ENCODE assay signal across 9 cellular contexts in the genomic region with DNA sequence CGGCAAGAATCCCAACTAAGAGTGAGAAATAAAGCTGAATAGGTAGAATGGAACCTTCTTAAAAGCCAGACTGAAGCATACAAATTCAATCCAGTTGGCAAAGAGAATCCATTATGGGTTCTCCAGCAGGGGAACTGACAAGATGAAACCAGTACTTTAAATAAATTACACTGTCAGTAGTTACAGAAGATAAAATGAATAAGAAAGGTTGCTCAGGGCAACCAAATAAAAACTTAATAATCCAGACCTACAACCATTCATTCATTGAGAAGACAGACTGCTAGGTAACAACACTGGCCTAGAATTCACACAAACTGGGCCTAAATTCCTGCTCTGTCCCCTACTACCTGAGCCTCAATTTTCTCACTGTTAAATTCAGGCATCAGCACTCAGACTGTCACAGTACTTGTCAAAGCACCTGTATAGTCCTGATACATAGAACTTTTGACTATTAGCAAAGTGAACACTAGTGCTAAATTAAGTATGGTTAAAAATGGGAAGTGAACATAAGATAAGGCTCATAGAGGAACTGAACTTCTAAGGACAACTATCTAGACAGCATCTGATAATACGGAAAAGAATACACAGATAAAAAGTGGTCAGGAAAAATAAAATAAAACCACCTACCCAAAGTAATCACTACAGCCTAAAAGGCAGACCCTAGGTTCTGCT. TPM values are rescaled to one million over a fixed set of nuclear protein-coding genes. Genes with fewer than 3 reads are reported as not detected.
DNase-seq lines count a peak whose midpoint lies in the region; ATAC-seq and TF ChIP-seq lines count a peak whose summit lies in the region.
"Had no signal": no experiment of that assay in that cellular context is flagged by ENCODE, and none has a peak within 500 bp of the region (broad histone marks: within the 10 kb centered on the region; RNA-seq: fewer than 3 reads in every experiment).

No MANE protein-coding gene starts in this region.

- no peak for TF ChIP-seq POLR2A in vagina (IDR thresholded peaks at IDR 0.05)

- H3K4me3 ChIP-seq in HUES48 (ENCODE audit: low read depth, low read length) (no peak overlapping the region), vagina (no peak overlapping the region)

- no peaks in the 10 kb centered on the region for H3K36me3 ChIP-seq in HUES48 (ENCODE audit: control insufficient read depth, insufficient read depth, low read length)
- H3K36me3 ChIP-seq in vagina = no peaks in the 10 kb centered on the region

- H3K4me1 ChIP-seq in HUES48 (ENCODE audit: control insufficient read depth, insufficient read depth, low read length) (peaks cover 28% of the 10 kb centered on the region), vagina (peaks cover 47% of the 10 kb centered on the region)

- H3K9ac ChIP-seq in HUES48 (ENCODE audit: low read depth, low read length) = no peak overlapping the region

- no peaks in the 10 kb centered on the region for H3K27me3 Mint-ChIP-seq in activated naive CD8-positive, alpha-beta T cell treated with anti-CD3 and anti-CD28 coated beads, Interleukin-2, amount 50 U/mL, for 24 hours
- no peaks in the 10 kb centered on the region for H3K27me3 Mint-ChIP-seq in nephron progenitor cell (ENCODE audit: low read depth, poor library complexity)

- peak; percentile 53 for ATAC-seq in GM18511 (IDR thresholded peaks at IDR 0.05; ENCODE audit: unreplicated experiment)
- no peak for ATAC-seq in activated naive CD8-positive, alpha-beta T cell treated with anti-CD3 and anti-CD28 coated beads, Interleukin-2, amount 50 U/mL, for 24 hours
- ATAC-seq in GM19467 (IDR thresholded peaks at IDR 0.05; ENCODE audit: unreplicated experiment) = no peak

- H3K4me1 Mint-ChIP-seq in activated naive CD8-positive, alpha-beta T cell treated with anti-CD3 and anti-CD28 coated beads, Interleukin-2, amount 50 U/mL, for 24 hours = peaks cover 60% of the 10 kb centered on the region
- peaks cover 44% of the 10 kb centered on the region for H3K4me1 Mint-ChIP-seq in nephron progenitor cell

- H3K27ac Mint-ChIP-seq in activated naive CD8-positive, alpha-beta T cell treated with anti-CD3 and anti-CD28 coated beads, Interleukin-2, amount 50 U/mL, for 24 hours = peak overlapping the region; percentile 10
- peak overlapping the region; percentile 69 for H3K27ac Mint-ChIP-seq in nephron progenitor cell

- no peaks in the 10 kb centered on the region for H3K9me3 Mint-ChIP-seq in activated naive CD8-positive, alpha-beta T cell treated with anti-CD3 and anti-CD28 coated beads, Interleukin-2, amount 50 U/mL, for 24 hours
- H3K9me3 Mint-ChIP-seq in nephron progenitor cell = peaks cover 35% of the 10 kb centered on the region

- H3K36me3 Mint-ChIP-seq in activated naive CD8-positive, alpha-beta T cell treated with anti-CD3 and anti-CD28 coated beads, Interleukin-2, amount 50 U/mL, for 24 hours (ENCODE audit: low read depth) = peaks cover 47% of the 10 kb centered on the region
- H3K36me3 Mint-ChIP-seq in nephron progenitor cell (ENCODE audit: low read depth) = peaks cover 69% of the 10 kb centered on the region

- TF ChIP-seq CTCF in nephron progenitor cell (IDR thresholded peaks at IDR 0.05) (no peak), vagina (IDR thresholded peaks at IDR 0.05) (no peak)

- H3K27ac ChIP-seq in HUES48 (ENCODE audit: low read depth, low read length) (peak overlapping the region; percentile 56), vagina (no peak overlapping the region)

- intact Hi-C loops in vagina (cut with DNase I) = loop anchor here (10.0 kb wide), 1 partner anchor 126 kb away; no protein-coding TSS in a partner anchor

- H3K9me3 ChIP-seq in HUES48 (ENCODE audit: control insufficient read depth, insufficient read depth, low read length) (no peaks in the 10 kb centered on the region), vagina (no peaks in the 10 kb centered on the region)

- H3K4me3 Mint-ChIP-seq in activated naive CD8-positive, alpha-beta T cell treated with anti-CD3 and anti-CD28 coated beads, Interleukin-2, amount 50 U/mL, for 24 hours = peak overlapping the region; percentile 6
- H3K4me3 Mint-ChIP-seq in nephron progenitor cell = peak overlapping the region; percentile 23

- no peaks in the 10 kb centered on the region for H3K27me3 ChIP-seq in HUES48 (ENCODE audit: control insufficient read depth, insufficient read depth, low read length)
- no peaks in the 10 kb centered on the region for H3K27me3 ChIP-seq in vagina

- no peak for DNase-seq in activated naive CD8-positive, alpha-beta T cell treated with anti-CD3 and anti-CD28 coated beads, Interleukin-2, amount 50 U/mL, for 24 hours
- DNase-seq in nephron progenitor cell (no peak), COLO668 (lab: John Stamatoyannopoulos, UW; ENCODE audit: unreplicated experiment) (no peak), vagina (ENCODE audit: extremely low spot score in 2 of 2) (no peak), NCI-H2171 (lab: John Stamatoyannopoulos, UW) (no peak)
- DNase-seq: NCI-H524 treated with DMSO at 0.1 percent for 48 hours had no signal

RNA-seq across cellular contexts. Expression of a gene that starts 6.0 kb away (rescaled TPM):
- total RNA-seq in vagina = 80.5 TPM
